ENCODE assay signal across 15 cellular contexts in genomic region chr17:30290077-30290476, GRCh38. TPM values are rescaled to one million over a fixed set of nuclear protein-coding genes. Genes with fewer than 3 reads are reported as not detected.
DNase-seq lines count a peak whose midpoint lies in the region; ATAC-seq, FAIRE-seq and TF ChIP-seq lines count a peak whose summit lies in the region.
"Had no signal": no experiment of that assay in that cellular context is flagged by ENCODE, and none has a peak within 500 bp of the region (broad histone marks: within the 10 kb centered on the region; RNA-seq: fewer than 3 reads in every experiment).

No MANE protein-coding gene starts in this region.

- H3K4me2 ChIP-seq in GM23338 (peak overlapping the region; percentile 94), mesenchymal stem cell (ENCODE audit: low read length, poor library complexity, severe bottlenecking) (no peak overlapping the region)

- ATAC-seq in GM23338 (no peak), GM21825 (IDR thresholded peaks at IDR 0.05; ENCODE audit: unreplicated experiment) (no peak)

- no peak overlapping the region for H2BK5ac ChIP-seq in mesenchymal stem cell (ENCODE audit: low read depth, low read length, poor library complexity, severe bottlenecking)

- H4K20me1 ChIP-seq in GM23338 (replicated peaks; ENCODE audit: insufficient read depth), result peaks cover 12% of the 10 kb centered on the region

- peaks cover 6% of the 10 kb centered on the region; the same call in 2 of the 3 replicates for H3K4me1 Mint-ChIP-seq in GM23338
- H3K4me1 Mint-ChIP-seq in activated CD4-positive, alpha-beta memory T cell treated with anti-CD3 and anti-CD28 coated beads for 36 hours (ENCODE audit: low read depth), result peaks cover 14% of the 10 kb centered on the region

- POLR2A ChIA-PET in A673 (lab: Charles Lee; ENCODE audit: low non-redundant PET), result no interaction called here
- POLR2A ChIA-PET in activated CD4-positive, alpha-beta memory T cell treated with anti-CD3 and anti-CD28 coated beads for 36 hours (lab: Charles Lee), result interaction anchor here (1.6 to 2.6 kb wide), 2 partner anchors 46 to 173 kb away, joined by 6 read pairs; partner anchors contain the start of gene NSRP1

- CTCF ChIA-PET in A673 (lab: Charles Lee), result interaction anchor here (2.5 kb wide), 1 partner anchor 46 kb away, joined by 11 read pairs; no protein-coding TSS in a partner anchor
- CTCF ChIA-PET in activated CD4-positive, alpha-beta memory T cell treated with anti-CD3 and anti-CD28 coated beads for 36 hours (lab: Charles Lee), result interaction anchor here (2.7 to 2.9 kb wide), 2 partner anchors 43 to 185 kb away, joined by 7 to 15 read pairs; partner anchors contain the start of gene TMIGD1

- H3K27ac Mint-ChIP-seq in GM23338, result no peak overlapping the region
- no peak overlapping the region for H3K27ac Mint-ChIP-seq in activated CD4-positive, alpha-beta memory T cell treated with anti-CD3 and anti-CD28 coated beads for 36 hours

- intact Hi-C loops in A673 (cut with micrococcal nuclease; ENCODE audit: unreplicated experiment), result no loop called here
- intact Hi-C loops in activated CD4-positive, alpha-beta memory T cell treated with anti-CD3 and anti-CD28 coated beads for 36 hours (cut with micrococcal nuclease), result loop anchor here (5.0 kb wide), 1 partner anchor 173 kb away; the partner anchor contains the start of gene NSRP1
- intact Hi-C loops in prostate gland (cut with DNase I), result no loop called here

- peaks cover 11% of the 10 kb centered on the region; the same call in 1 of the 2 replicates for H3F3A ChIP-seq in GM23338 (replicated peaks; ENCODE audit: low read depth)

- H3K4me1 ChIP-seq in A673 (ENCODE audit: insufficient read depth, low read length, poor library complexity, severe bottlenecking) (peaks cover 3% of the 10 kb centered on the region), GM23338 (ENCODE audit: insufficient read depth) (peaks cover 9% of the 10 kb centered on the region; the same call in 1 of the 2 replicates), mesenchymal stem cell (ENCODE audit: control insufficient read depth, insufficient read depth, low read depth, low read length) (peaks cover 2% of the 10 kb centered on the region), prostate gland (replicated peaks) (peaks cover 6% of the 10 kb centered on the region)

- no peak overlapping the region for H2BK12ac ChIP-seq in mesenchymal stem cell (ENCODE audit: low read length in 2 of 2)

- peak overlapping the region; percentile 89 for H3K9ac ChIP-seq in mesenchymal stem cell (ENCODE audit: low read length)

- H3K23ac ChIP-seq in mesenchymal stem cell (ENCODE audit: low read length in 2 of 2), result no peak overlapping the region

- no peak for DNase-seq in A673 (ENCODE audit: low spot score)
- DNase-seq in GM23338 (ENCODE audit: low spot score), result no peak
- DNase-seq in activated CD4-positive, alpha-beta memory T cell treated with anti-CD3 and anti-CD28 coated beads for 36 hours, result no peak
- DNase-seq in mesenchymal stem cell, result no peak
- DNase-seq in prostate gland (ENCODE audit: low spot score), result no peak
- DNase-seq in GM12891 (ENCODE audit: insufficient read length, low spot score), result no peak
- no peak for DNase-seq in AML-193 (lab: John Stamatoyannopoulos, UW)
- DNase-seq: activated CD4-positive, alpha-beta T cell treated with anti-CD3 and anti-CD28 coated beads for 4 hours; amygdala; NCI-H1417; NCI-H510A treated with DMSO at 0.1 percent for 48 hours; nucleus accumbens; SJCRH30 had no signal

- peaks cover 8% of the 10 kb centered on the region for H3K79me1 ChIP-seq in mesenchymal stem cell (replicated peaks; ENCODE audit: low read length, poor library complexity, severe bottlenecking)

- H3K18ac ChIP-seq in mesenchymal stem cell (ENCODE audit: low read depth in 1 of 2, low read length in 2 of 2), result no peak overlapping the region

- WGBS in mesenchymal stem cell, result 75% methylated on average over 1 of the region's 2 CpGs
- WGBS in prostate gland, result 60% methylated on average over 2 of the region's 2 CpGs

- H3K9me3 ChIP-seq in A673 (ENCODE audit: low read depth, low read length, poor library complexity, severe bottlenecking) (no peaks in the 10 kb centered on the region), mesenchymal stem cell (ENCODE audit: control insufficient read depth, low read length) (no peaks in the 10 kb centered on the region), prostate gland (no peaks in the 10 kb centered on the region)
- H3K9me3 ChIP-seq: SJCRH30 had no signal

- H4K8ac ChIP-seq in mesenchymal stem cell (ENCODE audit: low read length), result no peak overlapping the region

- H3K4me3 ChIP-seq in A673 (ENCODE audit: low read depth, low read length, poor library complexity, severe bottlenecking), result peak overlapping the region; percentile 85
- H3K4me3 ChIP-seq in GM23338, result no peak overlapping the region
- H3K4me3 ChIP-seq in mesenchymal stem cell (ENCODE audit: insufficient read depth in 1 of 2, low read depth in 1 of 2, low read length in 2 of 2), result peak overlapping the region in 1 of 2 experiments; percentile 94
- no peak overlapping the region for H3K4me3 ChIP-seq in prostate gland

- H4K91ac ChIP-seq in mesenchymal stem cell (ENCODE audit: low read length), result no peak overlapping the region

- H3K36me3 Mint-ChIP-seq in GM23338 (ENCODE audit: low read depth), result peaks cover 31% of the 10 kb centered on the region
- H3K36me3 Mint-ChIP-seq in activated CD4-positive, alpha-beta memory T cell treated with anti-CD3 and anti-CD28 coated beads for 36 hours, result peaks cover 32% of the 10 kb centered on the region

- no peak overlapping the region for H3K4ac ChIP-seq in mesenchymal stem cell (ENCODE audit: low read depth in 1 of 2, low read length in 2 of 2)

- no TSS peak for BruUV-seq in A673 (replicated peaks; lab: Mats Ljungman, UMichigan)

- peak overlapping the region; percentile 90; the same call in 2 of the 3 replicates for H3K4me3 Mint-ChIP-seq in GM23338
- peak overlapping the region; percentile 92 for H3K4me3 Mint-ChIP-seq in activated CD4-positive, alpha-beta memory T cell treated with anti-CD3 and anti-CD28 coated beads for 36 hours

- no peaks in the 10 kb centered on the region for H3K9me3 Mint-ChIP-seq in GM23338
- H3K9me3 Mint-ChIP-seq in activated CD4-positive, alpha-beta memory T cell treated with anti-CD3 and anti-CD28 coated beads for 36 hours, result no peaks in the 10 kb centered on the region

- H3K79me2 ChIP-seq in GM23338 (replicated peaks; ENCODE audit: insufficient read depth), result peaks cover 21% of the 10 kb centered on the region

- H3K14ac ChIP-seq in mesenchymal stem cell (ENCODE audit: low read length in 2 of 2), result no peak overlapping the region

- H3K27me3 ChIP-seq in A673 (replicated peaks; ENCODE audit: insufficient read depth, low read depth, low read length, poor library complexity), result no peaks in the 10 kb centered on the region
- H3K27me3 ChIP-seq in GM23338 (ENCODE audit: insufficient read depth), result peaks cover 17% of the 10 kb centered on the region; the same call in 1 of the 2 replicates
- no peaks in the 10 kb centered on the region for H3K27me3 ChIP-seq in mesenchymal stem cell (ENCODE audit: control insufficient read depth in 1 of 2, insufficient read depth in 1 of 2, low read length in 2 of 2)
- H3K27me3 ChIP-seq in prostate gland (replicated peaks; ENCODE audit: insufficient read depth), result no peaks in the 10 kb centered on the region
- H3K27me3 ChIP-seq: SJCRH30 had no signal

- H2BK120ac ChIP-seq in mesenchymal stem cell (ENCODE audit: low read depth, low read length), result no peak overlapping the region

- H3K27ac ChIP-seq in A673 (ENCODE audit: low read depth, low read length, poor library complexity, severe bottlenecking), result no peak overlapping the region
- H3K27ac ChIP-seq in GM23338 (ENCODE audit: low read depth), result no peak overlapping the region
- H3K27ac ChIP-seq in mesenchymal stem cell (ENCODE audit: low read length, poor library complexity, severe bottlenecking), result no peak overlapping the region
- no peak overlapping the region for H3K27ac ChIP-seq in prostate gland
- H3K27ac ChIP-seq: SJCRH30 had no signal

- H3K9me2 ChIP-seq in GM23338 (ENCODE audit: insufficient read depth), result no peaks in the 10 kb centered on the region

- TF ChIP-seq POLR2A in prostate gland (IDR thresholded peaks at IDR 0.05) (no peak), GM12891 (IDR thresholded peaks at IDR 0.05; ENCODE audit: low read depth, low read length) (no peak)

- peaks cover 6% of the 10 kb centered on the region for H3K27me3 Mint-ChIP-seq in GM23338 (ENCODE audit: insufficient read depth, low read depth, poor library complexity)
- H3K27me3 Mint-ChIP-seq in activated CD4-positive, alpha-beta memory T cell treated with anti-CD3 and anti-CD28 coated beads for 36 hours, result no peaks in the 10 kb centered on the region

- no peak overlapping the region for H2AK5ac ChIP-seq in mesenchymal stem cell (ENCODE audit: low read length, severe bottlenecking)

- H2BK15ac ChIP-seq in mesenchymal stem cell (ENCODE audit: low read depth, poor library complexity, severe bottlenecking), result no peak overlapping the region

- H3K36me3 ChIP-seq in A673 (ENCODE audit: insufficient read depth, low read length, poor library complexity, severe bottlenecking), result peaks cover 41% of the 10 kb centered on the region
- H3K36me3 ChIP-seq in GM23338 (ENCODE audit: insufficient read depth), result peaks cover 25% of the 10 kb centered on the region; the same call in 1 of the 2 replicates
- H3K36me3 ChIP-seq in mesenchymal stem cell (ENCODE audit: control insufficient read depth in 1 of 2, insufficient read depth in 2 of 2, low read depth in 1 of 2, low read length in 2 of 2), result peaks cover 10 to 43% of the 10 kb centered on the region in 2 experiments
- H3K36me3 ChIP-seq in prostate gland, result no peaks in the 10 kb centered on the region

- H2AFZ ChIP-seq in GM23338 (no peak overlapping the region), mesenchymal stem cell (ENCODE audit: low read depth, low read length) (no peak overlapping the region)

- TF ChIP-seq CTCF in A673 (conservative IDR thresholded peaks at IDR 0.05; ENCODE audit: low read depth, low read length), result no peak
- no peak for TF ChIP-seq CTCF in GM23338 (conservative IDR thresholded peaks at IDR 0.05; ENCODE audit: low read depth in 2 of 2)
- no peak for TF ChIP-seq CTCF in prostate gland (IDR thresholded peaks at IDR 0.05)

- no peak for FAIRE-seq in GM12891 (lab: Jason Lieb, UNC)

RNA-seq across cellular contexts. Expression of gene BLMH, which starts 1.7 kb away (rescaled TPM):
- total RNA-seq in A673 (2021) (94.3 and 100 TPM in 2 replicates), prostate gland (10 to 100 TPM; 21.7 to 25.9 TPM)
- 58.7 and 63.1 TPM in 2 replicates for total RNA-seq in GM23338 (2014; rRNA removed; shearing (Covaris generic))
- polyA plus RNA-seq in GM23338 (2016; fragmentation: Nextera tagmentation; extraction: Ambion mirVana), result 32.1 and 36.4 TPM in 2 replicates
- 10 to 100 TPM; 47.0 to 49.6 TPM for total RNA-seq in activated CD4-positive, alpha-beta memory T cell treated with anti-CD3 and anti-CD28 coated beads for 36 hours
- 19.7 TPM for polyA plus RNA-seq in mesenchymal stem cell (2013, experiment 1 of 2)
- polyA plus RNA-seq in mesenchymal stem cell (2013, experiment 2 of 2), result 20.0 TPM
- polyA plus RNA-seq in GM12891 (2012; ENCODE audit: low read depth, missing spikeins), result 32.9 TPM

RNA-seq across cellular contexts. Expression of gene TMIGD1, which starts 43.8 kb away (rescaled TPM):
- not detected in 2 replicates for total RNA-seq in A673 (2021)
- total RNA-seq in GM23338 (2014; rRNA removed; shearing (Covaris generic)), result not detected in 2 replicates
- not detected in 2 replicates for polyA plus RNA-seq in GM23338 (2016; fragmentation: Nextera tagmentation; extraction: Ambion mirVana)
- not detected for total RNA-seq in activated CD4-positive, alpha-beta memory T cell treated with anti-CD3 and anti-CD28 coated beads for 36 hours
- not detected for polyA plus RNA-seq in mesenchymal stem cell (2013, experiment 1 of 2)
- not detected for polyA plus RNA-seq in mesenchymal stem cell (2013, experiment 2 of 2)
- total RNA-seq in prostate gland, result not detected
- not detected for polyA plus RNA-seq in GM12891 (2012; ENCODE audit: low read depth, missing spikeins)
- total RNA-seq: HT1080, SJCRH30 had no signal

RNA-seq across cellular contexts. Expression of gene SLC6A4, which starts 54.6 kb away (rescaled TPM):
- total RNA-seq in A673 (2021) (not detected in 2 replicates), prostate gland (under 1 TPM; 0.09 to 0.74 TPM)
- total RNA-seq in GM23338 (2014; rRNA removed; shearing (Covaris generic)), result 0.12 and 0.14 TPM in 2 replicates
- polyA plus RNA-seq in GM23338 (2016; fragmentation: Nextera tagmentation; extraction: Ambion mirVana), result 0.06 and 0.07 TPM in 2 replicates
- total RNA-seq in activated CD4-positive, alpha-beta memory T cell treated with anti-CD3 and anti-CD28 coated beads for 36 hours, result not detected
- not detected for polyA plus RNA-seq in mesenchymal stem cell (2013, experiment 1 of 2)
- polyA plus RNA-seq in mesenchymal stem cell (2013, experiment 2 of 2), result 0.01 TPM
- polyA plus RNA-seq in GM12891 (2012; ENCODE audit: low read depth, missing spikeins), result 2.1 TPM
- total RNA-seq: HT1080 had no signal
